Comparison of ENCODE assay signal across 8 cellular contexts in genomic region chr17:15502315-15503112, GRCh38. TPM values are rescaled to one million over a fixed set of nuclear protein-coding genes. Genes with fewer than 3 reads are reported as not detected.
DNase-seq lines count a peak whose midpoint lies in the region; ATAC-seq, FAIRE-seq and TF ChIP-seq lines count a peak whose summit lies in the region.

No MANE protein-coding gene starts in this region.

- H3K27ac ChIP-seq in A549, result peak overlapping the region; percentile 9 to 56; a peak in 2 of 6 replicates
- no peak overlapping the region for H3K27ac ChIP-seq in PC-9
- no peak overlapping the region for H3K27ac ChIP-seq in neural cell (ENCODE audit: low read length)

- H3K4me3 Mint-ChIP-seq in activated T-helper 17 cell treated with anti-CD3 and anti-CD28 coated beads, Interleukin-2, amount 50 U/mL, for 72 hours, result no peak overlapping the region
- no peak overlapping the region for H3K4me3 Mint-ChIP-seq in stimulated activated naive CD8-positive, alpha-beta T cell treated with anti-CD3 and anti-CD28 coated beads, Interleukin-15, Interleukin-2, amounts not matched to agents 100 ng/mL and 50 ng/mL, for 24 hours

- H3K9ac ChIP-seq in neural cell (ENCODE audit: low read length), result no peak overlapping the region

- H3K4me3 ChIP-seq in A549 (no peak overlapping the region), PC-9 (no peak overlapping the region), fibroblast of pulmonary artery (replicated peaks; ENCODE audit: low read depth, low read length) (peak overlapping the region; percentile 4), neural cell (ENCODE audit: low read length) (no peak overlapping the region)

- H3K4me2 ChIP-seq in A549, result peak overlapping the region; percentile 68
- no peak overlapping the region for H3K4me2 ChIP-seq in PC-9
- H3K4me2 ChIP-seq in neural cell (ENCODE audit: low read length), result no peak overlapping the region

- no peaks in the 10 kb centered on the region for H3K27me3 Mint-ChIP-seq in activated T-helper 17 cell treated with anti-CD3 and anti-CD28 coated beads, Interleukin-2, amount 50 U/mL, for 72 hours
- H3K27me3 Mint-ChIP-seq in stimulated activated naive CD8-positive, alpha-beta T cell treated with anti-CD3 and anti-CD28 coated beads, Interleukin-15, Interleukin-2, amounts not matched to agents 100 ng/mL and 50 ng/mL, for 24 hours, result no peaks in the 10 kb centered on the region

- peak; percentile 71 to 76 for DNase-seq in A549 (ENCODE audit: low read depth in 1 of 2, low spot score in 1 of 2)
- peak; percentile 35 for DNase-seq in GM18507 (ENCODE audit: extremely low spot score, insufficient read length, low read depth)
- peak in 1 of 2 experiments; percentile 53 for DNase-seq in PC-9
- DNase-seq in fibroblast of pulmonary artery (ENCODE audit: low read depth), result peak; percentile 94

- POLR2A ChIA-PET in A549 (lab: Yijun Ruan, JAX), result interaction anchor here (0.7 to 1.2 kb wide), 2 partner anchors 149 to 241 kb away, joined by 3 to 5 read pairs; no protein-coding TSS in a partner anchor
- POLR2A ChIA-PET in PC-9 (lab: Charles Lee; ENCODE audit: unreplicated experiment), result interaction anchor here (0.6 to 0.7 kb wide), 2 partner anchors 197 to 1439 kb away, joined by 3 to 6 read pairs; no protein-coding TSS in a partner anchor

- ATAC-seq in A549 (peak; percentile 89 to 97), HG03103 (IDR thresholded peaks at IDR 0.05; ENCODE audit: low read depth, unreplicated experiment) (peak; percentile 80)
- ATAC-seq in activated T-helper 17 cell treated with anti-CD3 and anti-CD28 coated beads, Interleukin-2, amount 50 U/mL, for 72 hours (replicated peaks), result peak; percentile 89

- no peaks in the 10 kb centered on the region for H3K36me3 ChIP-seq in PC-9 (ENCODE audit: low read depth)
- peaks cover 4% of the 10 kb centered on the region for H3K36me3 ChIP-seq in neural cell (ENCODE audit: insufficient read depth, low read length)

- H3K9me2 ChIP-seq in PC-9 (ENCODE audit: insufficient read depth) (no peaks in the 10 kb centered on the region), neural cell (ENCODE audit: insufficient read depth, low read length) (no peaks in the 10 kb centered on the region)

- WGBS in A549 (ENCODE audit: missing lambda C conversion rate), result 50% methylated on average over 32 of the region's 32 CpGs

- H3K27me3 ChIP-seq in PC-9 (ENCODE audit: insufficient read depth, low read depth), result no peaks in the 10 kb centered on the region
- no peaks in the 10 kb centered on the region for H3K27me3 ChIP-seq in neural cell (ENCODE audit: insufficient read depth, low read depth, low read length)

- TF ChIP-seq RAD21 in A549 (conservative IDR thresholded peaks at IDR 0.05 in 1 of 2, IDR thresholded peaks at IDR 0.05 in 1 of 2), result peak; percentile 95 to 97
- peak; percentile 68 for TF ChIP-seq RAD21 in neural cell (conservative IDR thresholded peaks at IDR 0.05)

- peaks cover 6% of the 10 kb centered on the region for H3K4me1 Mint-ChIP-seq in activated T-helper 17 cell treated with anti-CD3 and anti-CD28 coated beads, Interleukin-2, amount 50 U/mL, for 72 hours
- peaks cover 12% of the 10 kb centered on the region for H3K4me1 Mint-ChIP-seq in stimulated activated naive CD8-positive, alpha-beta T cell treated with anti-CD3 and anti-CD28 coated beads, Interleukin-15, Interleukin-2, amounts not matched to agents 100 ng/mL and 50 ng/mL, for 24 hours (ENCODE audit: low read depth)

- CTCF ChIA-PET in A549 (lab: Yijun Ruan, JAX), result interaction anchor here (0.5 to 13.8 kb wide), 65 partner anchors 9 to 1224 kb away, joined by 3 to 248 read pairs (median 6); partner anchors contain the start of genes CDRT4, PMP22 and TEKT3
- CTCF ChIA-PET in PC-9 (lab: Charles Lee), result interaction anchor here (0.6 to 1.2 kb wide), 7 partner anchors 8 to 713 kb away, joined by 3 to 7 read pairs (median 5); no protein-coding TSS in a partner anchor

- H3K9me3 Mint-ChIP-seq in activated T-helper 17 cell treated with anti-CD3 and anti-CD28 coated beads, Interleukin-2, amount 50 U/mL, for 72 hours, result no peaks in the 10 kb centered on the region
- no peaks in the 10 kb centered on the region for H3K9me3 Mint-ChIP-seq in stimulated activated naive CD8-positive, alpha-beta T cell treated with anti-CD3 and anti-CD28 coated beads, Interleukin-15, Interleukin-2, amounts not matched to agents 100 ng/mL and 50 ng/mL, for 24 hours

- peaks cover 5% of the 10 kb centered on the region; the same call in 1 of the 3 replicates for H3K4me1 ChIP-seq in A549
- no peaks in the 10 kb centered on the region for H3K4me1 ChIP-seq in PC-9 (replicated peaks; ENCODE audit: insufficient read depth)

- H3K9me3 ChIP-seq in A549, result no peaks in the 10 kb centered on the region
- no peaks in the 10 kb centered on the region for H3K9me3 ChIP-seq in PC-9 (ENCODE audit: insufficient read depth, low read depth)
- H3K9me3 ChIP-seq in neural cell (ENCODE audit: low read length), result no peaks in the 10 kb centered on the region

- TF ChIP-seq CTCF in A549 (IDR thresholded peaks at IDR 0.05) (peak; percentile 93), PC-9 (conservative IDR thresholded peaks at IDR 0.05) (peak; percentile 52; the same call in 1 of the 2 replicates), fibroblast of pulmonary artery (IDR thresholded peaks at IDR 0.05; ENCODE audit: low read length, missing control alignments) (peak; percentile 79), neural cell (IDR thresholded peaks at IDR 0.05; ENCODE audit: poor library complexity, severe bottlenecking) (peak; percentile 76)

- H4K20me1 ChIP-seq in PC-9 (ENCODE audit: insufficient read depth) (no peaks in the 10 kb centered on the region), neural cell (ENCODE audit: insufficient read depth) (no peaks in the 10 kb centered on the region)

- H3K27ac Mint-ChIP-seq in activated T-helper 17 cell treated with anti-CD3 and anti-CD28 coated beads, Interleukin-2, amount 50 U/mL, for 72 hours, result peak overlapping the region; percentile 34
- peak overlapping the region; percentile 13 for H3K27ac Mint-ChIP-seq in stimulated activated naive CD8-positive, alpha-beta T cell treated with anti-CD3 and anti-CD28 coated beads, Interleukin-15, Interleukin-2, amounts not matched to agents 100 ng/mL and 50 ng/mL, for 24 hours

- FAIRE-seq in A549 (lab: Jason Lieb, UNC) (no peak), GM18507 (lab: Jason Lieb, UNC) (peak; percentile 70)

- intact Hi-C loops in PC-9 (cut with micrococcal nuclease; ENCODE audit: unreplicated experiment), result loop anchor here (1.0 kb wide), 1 partner anchor 242 kb away; no protein-coding TSS in a partner anchor

- TSS peak; percentile 39 for BruUV-seq in PC-9 (replicated peaks; lab: Mats Ljungman, UMichigan)

- no peak for TF ChIP-seq EP300 in A549 (IDR thresholded peaks at IDR 0.05)
- TF ChIP-seq EP300 in neural cell (conservative IDR thresholded peaks at IDR 0.05; ENCODE audit: poor library complexity, severe bottlenecking), result no peak

- no peaks in the 10 kb centered on the region for H3K79me2 ChIP-seq in PC-9 (ENCODE audit: low read depth)
- H3K79me2 ChIP-seq in neural cell (replicated peaks; ENCODE audit: insufficient read depth, low read length), result no peaks in the 10 kb centered on the region

- H3F3A ChIP-seq in PC-9 (ENCODE audit: insufficient read depth, low read depth), result no peaks in the 10 kb centered on the region
- H3F3A ChIP-seq in neural cell (ENCODE audit: insufficient read depth, low read length, poor library complexity, severe bottlenecking), result no peaks in the 10 kb centered on the region

- H3K36me3 Mint-ChIP-seq in activated T-helper 17 cell treated with anti-CD3 and anti-CD28 coated beads, Interleukin-2, amount 50 U/mL, for 72 hours (ENCODE audit: low read depth), result peaks cover 26% of the 10 kb centered on the region
- H3K36me3 Mint-ChIP-seq in stimulated activated naive CD8-positive, alpha-beta T cell treated with anti-CD3 and anti-CD28 coated beads, Interleukin-15, Interleukin-2, amounts not matched to agents 100 ng/mL and 50 ng/mL, for 24 hours (ENCODE audit: low read depth), result peaks cover 20% of the 10 kb centered on the region

- TF ChIP-seq POLR2A in A549 (IDR thresholded peaks at IDR 0.05; ENCODE audit: low read length), result no peak

- H2AFZ ChIP-seq in PC-9, result no peak overlapping the region
- H2AFZ ChIP-seq in neural cell (ENCODE audit: low read depth, low read length), result no peak overlapping the region

TF ChIP-seq in A549, 52 proteins besides CTCF, POLR2A, EP300 and RAD21:
- TF ChIP-seq SMC3 (IDR thresholded peaks at IDR 0.05) (peak; percentile 97), MAX (IDR thresholded peaks at IDR 0.05) (peak; percentile 57; the same call in 1 of the 2 replicates), KDM5A (IDR thresholded peaks at IDR 0.05) (no peak), RCOR1 (IDR thresholded peaks at IDR 0.05; ENCODE audit: low read depth, low read length) (no peak)
TF ChIP-seq in A549: peak in this region for 2.

TF ChIP-seq in neural cell, 6 proteins besides CTCF, POLR2A, EP300 and RAD21:
- TF ChIP-seq SMC3 (conservative IDR thresholded peaks at IDR 0.05; ENCODE audit: poor library complexity) (peak; percentile 76), EZH2 (IDR thresholded peaks at IDR 0.05; ENCODE audit: borderline replicate concordance, insufficient read depth, low read length, poor library complexity, severe bottlenecking) (no peak)

RNA-seq across cellular contexts. Expression of gene CDRT4, which starts 35.1 kb away (rescaled TPM):
- polyA plus RNA-seq in A549 (2011; rRNA removed) (5.4 and 6.0 TPM in 2 replicates), A549 (2017; fragmentation: RNase III; extraction: RNeasy Plus Mini Kit Qiagen cat#74134 plus additional on column Dnase treatment) (0.58 to 1.1 TPM (median 0.76 TPM) in 3 replicates), neural cell (22.5 and 26.9 TPM in 2 replicates)
- 0.50 and 0.93 TPM in 2 replicates for polyA plus RNA-seq in A549 (2012; cell fraction: cytosol; rRNA removed)
- 19.6 and 36.8 TPM in 2 replicates for polyA plus RNA-seq in A549 (2012; cell fraction: nucleus; rRNA removed)
- polyA minus RNA-seq in A549 (2011; rRNA and poly(A)+ RNA removed), result 7.4 and 10.3 TPM in 2 replicates
- 11.0 and 17.9 TPM in 2 replicates for total RNA-seq in PC-9 (2021)
- 1 to 10 TPM; 5.8 to 8.0 TPM for total RNA-seq in activated T-helper 17 cell treated with anti-CD3 and anti-CD28 coated beads, Interleukin-2, amount 50 U/mL, for 72 hours
- polyA minus RNA-seq in neural cell, result 19.9 and 22.6 TPM in 2 replicates

Comparison
In these comparisons a context has a peak if more than half of its experiments do, and no peak if none do; other contexts are left out.
1. H3K27ac ChIP-seq: peak in A549 (2 of 2); none in PC-9 (single experiment) and neural cell (single experiment).
2. Peak in every context shown above with its lines, with median percentiles within 50 percentile points of each other: ATAC-seq and CTCF ChIP-seq.